Comparison of ENCODE assay signal across 8 cellular contexts in the genomic region with DNA sequence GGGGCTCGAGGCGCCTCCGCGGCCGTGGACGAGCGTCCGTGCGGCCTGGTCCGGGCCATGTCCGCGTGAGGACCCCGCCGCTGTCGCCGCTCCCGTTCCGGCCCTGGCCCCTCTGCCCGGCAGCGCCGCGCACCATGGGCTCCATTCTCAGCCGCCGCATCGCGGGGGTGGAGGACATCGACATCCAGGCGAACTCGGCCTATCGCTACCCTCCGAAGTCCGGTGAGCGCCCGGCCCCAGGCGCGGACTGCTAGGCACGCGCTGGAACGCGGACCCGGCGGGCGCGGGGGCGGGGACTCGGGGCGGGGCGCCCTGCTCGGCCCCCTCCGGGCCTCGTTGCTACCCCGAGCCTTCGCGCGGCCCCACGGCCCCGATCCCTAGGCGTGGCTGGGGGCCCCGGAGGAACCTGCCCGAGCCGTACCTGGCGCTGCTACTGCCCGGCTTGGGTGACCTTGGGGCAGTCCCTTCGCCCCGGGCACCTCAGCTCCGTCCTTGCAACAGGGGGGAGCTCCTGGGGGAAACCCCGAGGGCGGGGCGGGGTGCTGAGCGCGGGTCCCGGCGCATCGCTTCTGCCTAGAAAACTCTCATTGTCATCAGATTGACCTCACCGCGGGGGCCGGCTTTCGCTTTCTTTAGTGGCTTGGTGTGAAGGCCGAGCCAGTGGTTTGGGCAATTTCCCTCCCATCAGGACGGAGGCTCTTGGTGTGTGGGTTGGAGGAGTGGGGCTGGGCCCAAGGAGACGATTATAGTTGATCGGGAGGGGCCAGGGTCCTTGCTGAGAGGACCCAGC. TPM values are rescaled to one million over a fixed set of nuclear protein-coding genes. Genes with fewer than 3 reads are reported as not detected.
DNase-seq lines count a peak whose midpoint lies in the region; ATAC-seq and TF ChIP-seq lines count a peak whose summit lies in the region.

No MANE protein-coding gene starts in this region.

- peak overlapping the region; percentile 69 for H3K27ac ChIP-seq in OCI-LY1 (ENCODE audit: low read depth, low read length, poor library complexity, severe bottlenecking)
- peak overlapping the region; percentile 43 for H3K27ac ChIP-seq in neural progenitor cell
- H3K27ac ChIP-seq in substantia nigra (ENCODE audit: low read depth, low read length, poor library complexity, severe bottlenecking), result peak overlapping the region; percentile 93

- H3K4me1 Mint-ChIP-seq in activated T-helper 1 cell treated with anti-CD3 and anti-CD28 coated beads, Interleukin-12 subunit alpha, Interleukin-12 subunit beta, Interleukin-2, Interleukin-4 antibody, amounts not matched to agents 30 ng/mL and 10 ng/mL and 1 ng/mL, durations not matched to agents 14 hours and 24 hours and 36 hours (ENCODE audit: low read depth), result peaks cover 22% of the 10 kb centered on the region
- H3K4me1 Mint-ChIP-seq in neural progenitor cell, result peaks cover 22% of the 10 kb centered on the region

- peak overlapping the region; percentile 99 for H3K4me3 Mint-ChIP-seq in activated T-helper 1 cell treated with anti-CD3 and anti-CD28 coated beads, Interleukin-12 subunit alpha, Interleukin-12 subunit beta, Interleukin-2, Interleukin-4 antibody, amounts not matched to agents 30 ng/mL and 10 ng/mL and 1 ng/mL, durations not matched to agents 14 hours and 24 hours and 36 hours
- peak overlapping the region; percentile 99 for H3K4me3 Mint-ChIP-seq in neural progenitor cell

- peaks cover 12% of the 10 kb centered on the region for H3K36me3 Mint-ChIP-seq in activated T-helper 1 cell treated with anti-CD3 and anti-CD28 coated beads, Interleukin-12 subunit alpha, Interleukin-12 subunit beta, Interleukin-2, Interleukin-4 antibody, amounts not matched to agents 30 ng/mL and 10 ng/mL and 1 ng/mL, durations not matched to agents 14 hours and 24 hours and 36 hours (ENCODE audit: low read depth)
- H3K36me3 Mint-ChIP-seq in neural progenitor cell, result peaks cover 18% of the 10 kb centered on the region

- intact Hi-C loops in activated T-helper 1 cell treated with anti-CD3 and anti-CD28 coated beads, Interleukin-12 subunit alpha, Interleukin-12 subunit beta, Interleukin-2, Interleukin-4 antibody, amounts not matched to agents 30 ng/mL and 10 ng/mL and 1 ng/mL, durations not matched to agents 14 hours and 24 hours and 36 hours (cut with micrococcal nuclease), result loop anchor here (1.0 to 2.0 kb wide), 12 partner anchors 9 to 274 kb away; partner anchors contain the start of genes ANKS3, CDIP1, DNAAF8 and DNAJA3

- H2AFZ ChIP-seq in OCI-LY1 (ENCODE audit: low read length) (no peak overlapping the region), neural progenitor cell (replicated peaks) (peak overlapping the region; percentile 75)

- no peaks in the 10 kb centered on the region for H3K9me3 Mint-ChIP-seq in activated T-helper 1 cell treated with anti-CD3 and anti-CD28 coated beads, Interleukin-12 subunit alpha, Interleukin-12 subunit beta, Interleukin-2, Interleukin-4 antibody, amounts not matched to agents 30 ng/mL and 10 ng/mL and 1 ng/mL, durations not matched to agents 14 hours and 24 hours and 36 hours
- peaks cover 5% of the 10 kb centered on the region for H3K9me3 Mint-ChIP-seq in neural progenitor cell

- H3K4me1 ChIP-seq in OCI-LY1 (ENCODE audit: insufficient read depth, low read length, severe bottlenecking) (peaks cover 22% of the 10 kb centered on the region), neural progenitor cell (peaks cover 7% of the 10 kb centered on the region)

- ATAC-seq in HG02885 (IDR thresholded peaks at IDR 0.05; ENCODE audit: poor library complexity, unreplicated experiment), result peak; percentile 57

- H3K4me3 ChIP-seq in OCI-LY1 (ENCODE audit: low read depth, low read length, poor library complexity, severe bottlenecking), result peak overlapping the region; percentile 92
- H3K4me3 ChIP-seq in fibroblast of pulmonary artery (replicated peaks; ENCODE audit: low read depth, low read length), result peak overlapping the region; percentile 87
- peak overlapping the region; percentile 91 for H3K4me3 ChIP-seq in neural progenitor cell

- H3K27ac Mint-ChIP-seq in activated T-helper 1 cell treated with anti-CD3 and anti-CD28 coated beads, Interleukin-12 subunit alpha, Interleukin-12 subunit beta, Interleukin-2, Interleukin-4 antibody, amounts not matched to agents 30 ng/mL and 10 ng/mL and 1 ng/mL, durations not matched to agents 14 hours and 24 hours and 36 hours, result peak overlapping the region; percentile 95
- H3K27ac Mint-ChIP-seq in neural progenitor cell, result peak overlapping the region; percentile 99

- H3K4me2 ChIP-seq in OCI-LY1 (ENCODE audit: low read length) (peak overlapping the region; percentile 99), neural progenitor cell (peak overlapping the region; percentile 86)

- no peaks in the 10 kb centered on the region for H3F3A ChIP-seq in OCI-LY1 (ENCODE audit: insufficient read depth, low read length)
- peaks cover 14% of the 10 kb centered on the region for H3F3A ChIP-seq in neural progenitor cell (ENCODE audit: low read depth)

- TF ChIP-seq CTCF in OCI-LY1 (IDR thresholded peaks at IDR 0.05; ENCODE audit: low read length), result no peak
- TF ChIP-seq CTCF in fibroblast of pulmonary artery (IDR thresholded peaks at IDR 0.05; ENCODE audit: low read length, missing control alignments), result no peak
- no peak for TF ChIP-seq CTCF in neural progenitor cell (IDR thresholded peaks at IDR 0.05)

- no peaks in the 10 kb centered on the region for H3K27me3 Mint-ChIP-seq in activated T-helper 1 cell treated with anti-CD3 and anti-CD28 coated beads, Interleukin-12 subunit alpha, Interleukin-12 subunit beta, Interleukin-2, Interleukin-4 antibody, amounts not matched to agents 30 ng/mL and 10 ng/mL and 1 ng/mL, durations not matched to agents 14 hours and 24 hours and 36 hours (ENCODE audit: insufficient read depth)
- peaks cover 4% of the 10 kb centered on the region for H3K27me3 Mint-ChIP-seq in neural progenitor cell (ENCODE audit: insufficient read depth, low read depth)

- H3K9me2 ChIP-seq in OCI-LY1 (ENCODE audit: low read depth, low read length), result no peaks in the 10 kb centered on the region

- peak; percentile 31 for DNase-seq in DMS79 treated with DMSO at 0.1 percent for 48 hours (lab: John Stamatoyannopoulos, UW)
- no peak for DNase-seq in DMS79 (lab: John Stamatoyannopoulos, UW)
- DNase-seq in activated T-helper 1 cell treated with anti-CD3 and anti-CD28 coated beads, Interleukin-12 subunit alpha, Interleukin-12 subunit beta, Interleukin-2, Interleukin-4 antibody, amounts not matched to agents 30 ng/mL and 10 ng/mL and 1 ng/mL, durations not matched to agents 14 hours and 24 hours and 36 hours (ENCODE audit: low spot score), result peak; percentile 74
- DNase-seq in fibroblast of pulmonary artery (ENCODE audit: low read depth), result peak; percentile 74
- DNase-seq in neural progenitor cell (ENCODE audit: low spot score), result peak; percentile 94
- peak in 34 of 49 donors; percentile 19 to 65 (median 43) for DNase-seq in substantia nigra (lab: John Stamatoyannopoulos, UW)

- H3K36me3 ChIP-seq in OCI-LY1 (ENCODE audit: insufficient read depth, low read length) (peaks cover 12% of the 10 kb centered on the region), neural progenitor cell (no peaks in the 10 kb centered on the region)

- H3K9ac ChIP-seq in OCI-LY1 (ENCODE audit: low read length) (peak overlapping the region; percentile 87), neural progenitor cell (peak overlapping the region; percentile 46)

- no peaks in the 10 kb centered on the region for H4K20me1 ChIP-seq in OCI-LY1 (ENCODE audit: insufficient read depth, low read length)
- H4K20me1 ChIP-seq in neural progenitor cell (ENCODE audit: low read depth), result peaks cover 30% of the 10 kb centered on the region

- H3K27me3 ChIP-seq in OCI-LY1 (ENCODE audit: insufficient read depth, low read length), result no peaks in the 10 kb centered on the region
- H3K27me3 ChIP-seq in neural progenitor cell, result no peaks in the 10 kb centered on the region

- no peaks in the 10 kb centered on the region for H3K9me3 ChIP-seq in OCI-LY1 (ENCODE audit: low read length)
- H3K9me3 ChIP-seq in neural progenitor cell (ENCODE audit: low read depth), result no peaks in the 10 kb centered on the region

- H3K79me2 ChIP-seq in OCI-LY1 (ENCODE audit: insufficient read depth, low read length), result peaks cover 31% of the 10 kb centered on the region
- H3K79me2 ChIP-seq in neural progenitor cell (ENCODE audit: low read depth), result peaks cover 50% of the 10 kb centered on the region

RNA-seq across cellular contexts. Expression of gene MGRN1, which starts 0.4 kb away (rescaled TPM):
- 110 and 119 TPM in 2 replicates for total RNA-seq in activated T-helper 1 cell treated with anti-CD3 and anti-CD28 coated beads, Interleukin-12 subunit alpha, Interleukin-12 subunit beta, Interleukin-2, Interleukin-4 antibody, amounts not matched to agents 30 ng/mL and 10 ng/mL and 1 ng/mL, durations not matched to agents 14 hours and 24 hours and 36 hours
- total RNA-seq in neural progenitor cell (ENCODE audit: low replicate concordance), result 17.5 and 22.4 TPM in 2 replicates

RNA-seq across cellular contexts. Expression of gene UBALD1, which starts 10.3 kb away (rescaled TPM):
- total RNA-seq in activated T-helper 1 cell treated with anti-CD3 and anti-CD28 coated beads, Interleukin-12 subunit alpha, Interleukin-12 subunit beta, Interleukin-2, Interleukin-4 antibody, amounts not matched to agents 30 ng/mL and 10 ng/mL and 1 ng/mL, durations not matched to agents 14 hours and 24 hours and 36 hours, result 23.1 and 26.2 TPM in 2 replicates
- total RNA-seq in neural progenitor cell (ENCODE audit: low replicate concordance), result 0.97 and 11.9 TPM in 2 replicates

Comparison
In these comparisons a context has a peak if more than half of its experiments do, and no peak if none do; other contexts are left out.
1. H3K27ac ChIP-seq: peak in every context shown above with its lines; median percentile 93 in substantia nigra; 69 in OCI-LY1; 43 in neural progenitor cell.